ENCODE assay signal across 37 cellular contexts in the genomic region with DNA sequence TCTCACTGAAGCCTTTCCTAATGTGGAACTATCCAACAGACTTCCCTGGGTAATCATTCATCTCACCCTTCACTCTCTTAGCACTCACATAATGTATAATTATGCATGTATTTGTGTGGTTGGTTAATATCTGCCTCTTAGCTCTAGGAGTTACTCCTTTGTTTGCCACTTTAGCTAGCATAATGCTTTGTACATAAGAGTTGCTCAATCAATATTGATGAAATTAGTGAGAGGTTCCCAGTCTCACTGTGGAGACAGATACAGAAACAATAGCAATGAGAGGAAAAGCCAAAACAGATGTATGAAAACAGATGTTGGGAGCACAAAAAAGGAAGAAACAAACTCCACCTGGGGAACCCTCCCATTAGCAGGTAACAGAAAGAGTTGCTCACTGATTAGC.
"Had no signal": no experiment of that assay in that cellular context is flagged by ENCODE, and none has a peak within 500 bp of the region (broad histone marks: within the 10 kb centered on the region; RNA-seq: fewer than 3 reads in every experiment).

No MANE protein-coding gene starts in this region.

- DNase-seq: activated B cell treated with CpG ODN at 0.5 μM for 24 hours; activated CD4-positive, alpha-beta memory T cell treated with anti-CD3 and anti-CD28 coated beads for 36 hours; activated CD4-positive, alpha-beta T cell treated with anti-CD3 and anti-CD28 coated beads for 4 hours; activated CD4-positive, alpha-beta T cell treated with anti-CD3 and anti-CD28 coated beads, Interleukin-2, amount 10 ng/mL, durations not matched to agents 24 days and 14 days; activated CD4-positive, alpha-beta T cell treated with anti-CD3 and anti-CD28 coated beads, Interleukin-2, amount 50 U/mL, for 1 hour; activated CD4-positive, alpha-beta T cell treated with anti-CD3 and anti-CD28 coated beads, Interleukin-2, amount 50 U/mL, for 4 hours; activated CD4-positive, CD25-positive, alpha-beta regulatory T cell treated with anti-CD3 and anti-CD28 coated beads, Interleukin-2, amount 50 U/mL, for 72 hours; activated CD8-positive, alpha-beta memory T cell treated with anti-CD3 and anti-CD28 coated beads, Interleukin-2, amount 10 ng/mL, durations not matched to agents 7 days and 5 days; activated CD8-positive, alpha-beta memory T cell treated with anti-CD3 and anti-CD28 coated beads, Interleukin-2, amount 50 U/mL, for 48 hours; activated CD8-positive, alpha-beta T cell treated with anti-CD3 and anti-CD28 coated beads for 36 hours; activated effector memory CD4-positive, alpha-beta T cell treated with Interleukin-2 at 50 U/mL for 16 hours; activated gamma-delta T cell; activated naive CD4-positive, alpha-beta T cell treated with anti-CD3 and anti-CD28 coated beads, Interleukin-2, amount 10 ng/mL, durations not matched to agents 7 days and 5 days; activated naive CD4-positive, alpha-beta T cell treated with Interleukin-2 at 50 U/mL for 16 hours; activated naive CD8-positive, alpha-beta T cell treated with anti-CD3 and anti-CD28 coated beads, Interleukin-2, amount 10 ng/mL, durations not matched to agents 7 days and 5 days; activated naive CD8-positive, alpha-beta T cell treated with anti-CD3 and anti-CD28 coated beads, Interleukin-2, amount 50 U/mL, for 24 hours; activated T-cell treated with anti-CD3 and anti-CD28 coated beads, Interleukin-2, amount 50 U/mL, for 24 hours; activated T-cell treated with anti-CD3 and anti-CD28 coated beads, Interleukin-2, amount 50 U/mL, for 48 hours; amygdala; anterior cingulate cortex; caudate nucleus; cerebellar nuclear complex; T-helper 1 cell; T-helper 2 cell; T-helper 9 cell had no signal

- FAIRE-seq: bronchial epithelial cell, TTC549 had no signal

- H3K36me3 ChIP-seq: ascending aorta, cardiac muscle cell had no signal

- H3K27ac Mint-ChIP-seq: activated B cell treated with CpG ODN at 0.5 μM for 24 hours; activated CD4-positive, alpha-beta memory T cell treated with anti-CD3 and anti-CD28 coated beads for 36 hours; activated CD4-positive, alpha-beta T cell treated with anti-CD3 and anti-CD28 coated beads, Interleukin-2, amount 10 ng/mL, durations not matched to agents 24 days and 14 days; activated CD8-positive, alpha-beta memory T cell treated with anti-CD3 and anti-CD28 coated beads, Interleukin-2, amount 10 ng/mL, durations not matched to agents 7 days and 5 days; activated CD8-positive, alpha-beta T cell treated with anti-CD3 and anti-CD28 coated beads for 36 hours; activated naive CD4-positive, alpha-beta T cell treated with anti-CD3 and anti-CD28 coated beads, Interleukin-2, amount 10 ng/mL, durations not matched to agents 7 days and 5 days; activated naive CD4-positive, alpha-beta T cell treated with anti-CD3 and anti-CD28 coated beads, Interleukin-2, amount 50 U/mL, for 24 hours; activated naive CD8-positive, alpha-beta T cell; activated naive CD8-positive, alpha-beta T cell treated with anti-CD3 and anti-CD28 coated beads, Interleukin-2, amount 10 ng/mL, durations not matched to agents 7 days and 5 days; activated naive CD8-positive, alpha-beta T cell treated with anti-CD3 and anti-CD28 coated beads, Interleukin-2, amount 50 U/mL, for 24 hours; activated T-cell treated with anti-CD3 and anti-CD28 coated beads, Interleukin-2, amount 50 U/mL, for 24 hours; activated T-helper 2 cell treated with anti-CD3 and anti-CD28 coated beads, Interferon-gamma antibody, Interleukin-2, Interleukin-4, amounts not matched to agents 10 μg/mL and 5 μg/mL and 100 μg/mL, durations not matched to agents 14 hours and 24 hours and 36 hours; brain; T-helper 1 cell treated with Interleukin-12 subunit alpha and Interleukin-12 subunit beta and Interleukin-4 antibody, amounts not matched to agents 30 μg/mL and 1 μg/mL, for 36 hours; T-helper 2 cell treated with Interferon-gamma antibody and Interleukin-4, amounts not matched to agents 5 μg/mL and 100 μg/mL, for 36 hours had no signal

- H3K4me3 ChIP-seq: ascending aorta, cardiac muscle cell had no signal

- H3K9me3 ChIP-seq: ascending aorta had no signal

- H3K4me1 Mint-ChIP-seq: activated CD4-positive, alpha-beta T cell treated with anti-CD3 and anti-CD28 coated beads, Interleukin-2, amount 10 ng/mL, durations not matched to agents 24 days and 14 days; activated CD8-positive, alpha-beta memory T cell treated with anti-CD3 and anti-CD28 coated beads, Interleukin-2, amount 10 ng/mL, durations not matched to agents 7 days and 5 days; activated naive CD4-positive, alpha-beta T cell treated with anti-CD3 and anti-CD28 coated beads, Interleukin-2, amount 10 ng/mL, durations not matched to agents 7 days and 5 days; activated naive CD4-positive, alpha-beta T cell treated with anti-CD3 and anti-CD28 coated beads, Interleukin-2, amount 50 U/mL, for 24 hours; activated naive CD8-positive, alpha-beta T cell treated with anti-CD3 and anti-CD28 coated beads, Interleukin-2, amount 10 ng/mL, durations not matched to agents 7 days and 5 days; brain; central memory CD8-positive, alpha-beta T cell had no signal

- H3K4me3 Mint-ChIP-seq: activated B cell treated with CpG ODN at 0.5 μM for 24 hours; activated CD4-positive, alpha-beta memory T cell treated with anti-CD3 and anti-CD28 coated beads for 36 hours; activated CD4-positive, alpha-beta T cell treated with anti-CD3 and anti-CD28 coated beads, Interleukin-2, amount 10 ng/mL, durations not matched to agents 24 days and 14 days; activated CD8-positive, alpha-beta memory T cell treated with anti-CD3 and anti-CD28 coated beads, Interleukin-2, amount 10 ng/mL, durations not matched to agents 7 days and 5 days; activated CD8-positive, alpha-beta T cell treated with anti-CD3 and anti-CD28 coated beads for 36 hours; activated naive CD4-positive, alpha-beta T cell treated with anti-CD3 and anti-CD28 coated beads, Interleukin-2, amount 10 ng/mL, durations not matched to agents 7 days and 5 days; activated naive CD4-positive, alpha-beta T cell treated with anti-CD3 and anti-CD28 coated beads, Interleukin-2, amount 50 U/mL, for 24 hours; activated naive CD8-positive, alpha-beta T cell; activated naive CD8-positive, alpha-beta T cell treated with anti-CD3 and anti-CD28 coated beads, Interleukin-2, amount 10 ng/mL, durations not matched to agents 7 days and 5 days; activated naive CD8-positive, alpha-beta T cell treated with anti-CD3 and anti-CD28 coated beads, Interleukin-2, amount 50 U/mL, for 24 hours; activated T-cell treated with anti-CD3 and anti-CD28 coated beads, Interleukin-2, amount 50 U/mL, for 24 hours; brain; central memory CD8-positive, alpha-beta T cell; T-helper 1 cell treated with Interleukin-12 subunit alpha and Interleukin-12 subunit beta and Interleukin-4 antibody, amounts not matched to agents 30 μg/mL and 1 μg/mL, for 36 hours; T-helper 2 cell treated with Interferon-gamma antibody and Interleukin-4, amounts not matched to agents 5 μg/mL and 100 μg/mL, for 36 hours had no signal

- H3K4me1 ChIP-seq: ascending aorta had no signal

- H3K36me3 Mint-ChIP-seq: activated CD8-positive, alpha-beta memory T cell treated with anti-CD3 and anti-CD28 coated beads, Interleukin-2, amount 10 ng/mL, durations not matched to agents 7 days and 5 days; activated naive CD4-positive, alpha-beta T cell treated with anti-CD3 and anti-CD28 coated beads, Interleukin-2, amount 10 ng/mL, durations not matched to agents 7 days and 5 days; brain had no signal

- H3K9me3 Mint-ChIP-seq: activated naive CD4-positive, alpha-beta T cell treated with anti-CD3 and anti-CD28 coated beads, Interleukin-2, amount 10 ng/mL, durations not matched to agents 7 days and 5 days; activated naive CD8-positive, alpha-beta T cell treated with anti-CD3 and anti-CD28 coated beads, Interleukin-2, amount 50 U/mL, for 24 hours; activated T-cell treated with anti-CD3 and anti-CD28 coated beads, Interleukin-2, amount 50 U/mL, for 24 hours; activated T-helper 2 cell treated with anti-CD3 and anti-CD28 coated beads, Interferon-gamma antibody, Interleukin-2, Interleukin-4, amounts not matched to agents 10 μg/mL and 5 μg/mL and 100 μg/mL, durations not matched to agents 14 hours and 24 hours and 36 hours; central memory CD8-positive, alpha-beta T cell; T-helper 1 cell treated with Interleukin-12 subunit alpha and Interleukin-12 subunit beta and Interleukin-4 antibody, amounts not matched to agents 30 μg/mL and 1 μg/mL, for 36 hours; T-helper 2 cell treated with Interferon-gamma antibody and Interleukin-4, amounts not matched to agents 5 μg/mL and 100 μg/mL, for 36 hours had no signal

- H3K27ac ChIP-seq: ascending aorta, cardiac muscle cell, VCaP had no signal

- ATAC-seq: activated CD8-positive, alpha-beta memory T cell treated with anti-CD3 and anti-CD28 coated beads, Interleukin-2, amount 10 ng/mL, durations not matched to agents 7 days and 5 days; activated CD8-positive, alpha-beta T cell treated with anti-CD3 and anti-CD28 coated beads for 36 hours; activated naive CD8-positive, alpha-beta T cell treated with anti-CD3 and anti-CD28 coated beads, Interleukin-2, amount 50 U/mL, for 24 hours had no signal

- H3K27me3 ChIP-seq: ascending aorta, cardiac muscle cell had no signal

- H3K27me3 Mint-ChIP-seq: activated B cell treated with CpG ODN at 0.5 μM for 24 hours; activated CD4-positive, alpha-beta memory T cell treated with anti-CD3 and anti-CD28 coated beads for 36 hours; activated CD4-positive, alpha-beta T cell treated with anti-CD3 and anti-CD28 coated beads, Interleukin-2, amount 10 ng/mL, durations not matched to agents 24 days and 14 days; activated CD8-positive, alpha-beta memory T cell treated with anti-CD3 and anti-CD28 coated beads, Interleukin-2, amount 10 ng/mL, durations not matched to agents 7 days and 5 days; activated CD8-positive, alpha-beta T cell treated with anti-CD3 and anti-CD28 coated beads for 36 hours; activated naive CD4-positive, alpha-beta T cell treated with anti-CD3 and anti-CD28 coated beads, Interleukin-2, amount 10 ng/mL, durations not matched to agents 7 days and 5 days; activated naive CD4-positive, alpha-beta T cell treated with anti-CD3 and anti-CD28 coated beads, Interleukin-2, amount 50 U/mL, for 24 hours; activated naive CD8-positive, alpha-beta T cell; activated naive CD8-positive, alpha-beta T cell treated with anti-CD3 and anti-CD28 coated beads, Interleukin-2, amount 10 ng/mL, durations not matched to agents 7 days and 5 days; activated naive CD8-positive, alpha-beta T cell treated with anti-CD3 and anti-CD28 coated beads, Interleukin-2, amount 50 U/mL, for 24 hours; activated T-cell treated with anti-CD3 and anti-CD28 coated beads, Interleukin-2, amount 50 U/mL, for 24 hours; brain; central memory CD8-positive, alpha-beta T cell had no signal
